In the genomic region with DNA sequence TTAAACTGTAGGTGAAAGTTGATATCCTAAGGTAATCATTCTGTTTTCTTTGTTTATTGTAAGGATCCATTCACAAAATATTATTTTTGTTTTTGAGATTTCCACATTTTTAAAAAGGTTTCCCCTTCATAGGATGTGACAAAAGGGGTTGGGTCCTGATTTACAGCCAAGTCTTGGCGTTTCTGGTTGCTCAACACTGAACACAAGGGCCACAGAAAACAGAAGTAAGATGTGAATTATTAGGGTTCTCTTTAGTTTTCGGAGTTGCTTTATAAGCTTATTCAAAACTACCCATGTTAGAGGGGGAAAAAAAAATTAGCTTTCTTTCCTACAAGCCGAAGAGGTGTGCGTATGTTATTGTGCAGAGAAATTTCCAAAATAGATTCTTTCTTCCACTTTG, we compare ENCODE assay signal across 19 cellular contexts. TPM values are rescaled to one million over a fixed set of nuclear protein-coding genes. Genes with fewer than 3 reads are reported as not detected.
A peak's percentile ranks its signal among the peaks of the same experiment; 100 is the strongest.
DNase-seq lines count a peak whose midpoint lies in the region; ATAC-seq and TF ChIP-seq lines count a peak whose summit lies in the region.
"Had no signal": no experiment of that assay in that cellular context is flagged by ENCODE, and none has a peak within 500 bp of the region (broad histone marks: within the 10 kb centered on the region; RNA-seq: fewer than 3 reads in every experiment).

No MANE protein-coding gene starts in this region.

- TF ChIP-seq CTCF in upper lobe of right lung (IDR thresholded peaks at IDR 0.05), result no peak

- H3K36me3 ChIP-seq in upper lobe of right lung, result no peaks in the 10 kb centered on the region
- H3K36me3 ChIP-seq: Peyer's patch had no signal

- no peaks in the 10 kb centered on the region for H3K36me3 Mint-ChIP-seq in central memory CD8-positive, alpha-beta T cell (ENCODE audit: insufficient read depth)

- no peak overlapping the region for H3K27ac ChIP-seq in upper lobe of right lung
- H3K27ac ChIP-seq: 22Rv1, GM23248, Peyer's patch had no signal

- H3K4me1 ChIP-seq in upper lobe of right lung, result no peaks in the 10 kb centered on the region
- H3K4me1 ChIP-seq: Peyer's patch had no signal

- intact Hi-C loops in upper lobe of right lung (cut with DNase I), result no loop called here

- peak overlapping the region; percentile 18 for H3K27ac Mint-ChIP-seq in central memory CD8-positive, alpha-beta T cell (ENCODE audit: low read depth)

- no peak overlapping the region for H3K4me3 Mint-ChIP-seq in central memory CD8-positive, alpha-beta T cell

- H3K9me3 Mint-ChIP-seq in central memory CD8-positive, alpha-beta T cell, result no peaks in the 10 kb centered on the region

- no peak overlapping the region for H3K4me3 ChIP-seq in upper lobe of right lung
- H3K4me3 ChIP-seq: GM23248, Peyer's patch had no signal

- DNase-seq in NOMO-1 (lab: John Stamatoyannopoulos, UW; ENCODE audit: unreplicated experiment in 2 of 2) (peak; percentile 69 to 83), NOMO-1 treated with dmso at 0.1 percent for 144 hours (lab: John Stamatoyannopoulos, UW; ENCODE audit: unreplicated experiment) (no peak), MV-4-11 (lab: John Stamatoyannopoulos, UW) (peak; percentile 77), upper lobe of right lung (no peak), SK-N-DZ (ENCODE audit: low spot score) (no peak), iPS-NIHi11 (ENCODE audit: low spot score) (no peak)
- no peak for DNase-seq in central memory CD8-positive, alpha-beta T cell (ENCODE audit: low spot score in 2 of 2)
- DNase-seq in activated effector memory CD4-positive, alpha-beta T cell treated with anti-CD3 and anti-CD28 coated beads, Interleukin-2, amount 50 U/mL, for 16 hours, result no peak
- DNase-seq: DMS 273 treated with DMSO at 0.1 percent for 48 hours, GDM1, GM23248, KG1, NCI-H1105 treated with DMSO at 0.1 percent for 48 hours, NCI-H187, NCI-H446 treated with DMSO at 0.1 percent for 48 hours, Peyer's patch, SHP77, SW 1271 had no signal

- H3K4me1 Mint-ChIP-seq in central memory CD8-positive, alpha-beta T cell, result no peaks in the 10 kb centered on the region

- no peaks in the 10 kb centered on the region for H3K27me3 ChIP-seq in upper lobe of right lung
- H3K27me3 ChIP-seq: Peyer's patch had no signal

- no peak for ATAC-seq in central memory CD8-positive, alpha-beta T cell (replicated peaks; ENCODE audit: extremely low read depth, poor library complexity, severe bottlenecking)
- ATAC-seq in upper lobe of right lung, result peak; percentile 36

- no peaks in the 10 kb centered on the region for H3K9me3 ChIP-seq in upper lobe of right lung
- H3K9me3 ChIP-seq: Peyer's patch had no signal

- H3K27me3 Mint-ChIP-seq in central memory CD8-positive, alpha-beta T cell, result peaks cover 25% of the 10 kb centered on the region

RNA-seq across cellular contexts. Expression of a gene that starts 30.0 kb away (rescaled TPM):
- 69.7 TPM for total RNA-seq in upper lobe of right lung
- not detected in 2 replicates for polyA plus RNA-seq in SK-N-DZ (2014; cell fraction: cytosol; rRNA removed)
- not detected in 2 replicates for polyA plus RNA-seq in SK-N-DZ (2014; cell fraction: nucleus; rRNA removed)

Comparison
In these comparisons a context has a peak if more than half of its experiments do, and no peak if none do; other contexts are left out.
1. DNase-seq: peak in NOMO-1 (2 of 2) and MV-4-11 (single experiment); none in NOMO-1 treated with dmso at 0.1 percent for 144 hours (single experiment), central memory CD8-positive, alpha-beta T cell (0 of 2), upper lobe of right lung (single experiment), SK-N-DZ (single experiment), activated effector memory CD4-positive, alpha-beta T cell treated with anti-CD3 and anti-CD28 coated beads, Interleukin-2, amount 50 U/mL, for 16 hours (single experiment) and iPS-NIHi11 (single experiment).